18 cellular contexts compared by ENCODE assay signal in genomic region chr2:47011696-47012095, GRCh38.
"Had no signal": no experiment of that assay in that cellular context is flagged by ENCODE, and none has a peak within 500 bp of the region (broad histone marks: within the 10 kb centered on the region; RNA-seq: fewer than 3 reads in every experiment).

No MANE protein-coding gene starts in this region.

- H3K9me3 Mint-ChIP-seq: activated CD4-positive, alpha-beta T cell treated with anti-CD3 and anti-CD28 coated beads, Interleukin-2, amount 10 ng/mL, durations not matched to agents 24 days and 14 days; activated T-cell treated with anti-CD3 and anti-CD28 coated beads, Interleukin-2, amount 50 U/mL, for 24 hours; effector memory CD8-positive, alpha-beta T cell; naive thymus-derived CD8-positive, alpha-beta T cell had no signal

- DNase-seq: activated CD4-positive, alpha-beta T cell treated with anti-CD3 and anti-CD28 coated beads, Interleukin-2, amount 10 ng/mL, durations not matched to agents 24 days and 14 days; activated CD8-positive, alpha-beta T cell treated with anti-CD3 and anti-CD28 coated beads, Interleukin-2, amount 10 ng/mL, durations not matched to agents 7 days and 5 days; activated naive CD4-positive, alpha-beta T cell treated with anti-CD3 and anti-CD28 coated beads, Interleukin-2, amount 50 U/mL, for 16 hours; activated T-cell treated with anti-CD3 and anti-CD28 coated beads, Interleukin-2, amount 50 U/mL, for 24 hours; dermis blood vessel endothelial cell; effector memory CD8-positive, alpha-beta T cell; left colon; lower lobe of right lung; naive thymus-derived CD8-positive, alpha-beta T cell; stimulated activated naive CD4-positive, alpha-beta T cell treated with Interleukin-2 at 50 U/mL for 16 hours; T-helper 1 cell; T1000; testis had no signal

- H3K9me3 ChIP-seq: ascending aorta, lower lobe of right lung, neutrophil, testis, upper lobe of left lung had no signal

- H3K27me3 ChIP-seq: ascending aorta, hepatocyte, neutrophil, testis, upper lobe of left lung had no signal

- H3K4me3 Mint-ChIP-seq: activated CD4-positive, alpha-beta T cell treated with anti-CD3 and anti-CD28 coated beads, Interleukin-2, amount 10 ng/mL, durations not matched to agents 24 days and 14 days; activated CD8-positive, alpha-beta T cell treated with anti-CD3 and anti-CD28 coated beads, Interleukin-2, amount 10 ng/mL, durations not matched to agents 7 days and 5 days; activated T-cell treated with anti-CD3 and anti-CD28 coated beads, Interleukin-2, amount 50 U/mL, for 24 hours; effector memory CD8-positive, alpha-beta T cell; naive thymus-derived CD8-positive, alpha-beta T cell had no signal

- H3K4me3 ChIP-seq: ascending aorta, hepatocyte, lower lobe of right lung, testis, upper lobe of left lung had no signal

- H3K27me3 Mint-ChIP-seq: activated CD4-positive, alpha-beta T cell treated with anti-CD3 and anti-CD28 coated beads, Interleukin-2, amount 10 ng/mL, durations not matched to agents 24 days and 14 days; activated T-cell treated with anti-CD3 and anti-CD28 coated beads, Interleukin-2, amount 50 U/mL, for 24 hours; effector memory CD8-positive, alpha-beta T cell; naive thymus-derived CD8-positive, alpha-beta T cell had no signal

- ATAC-seq: activated CD8-positive, alpha-beta T cell treated with anti-CD3 and anti-CD28 coated beads, Interleukin-2, amount 10 ng/mL, durations not matched to agents 7 days and 5 days; effector memory CD8-positive, alpha-beta T cell; left colon; lower lobe of right lung; naive thymus-derived CD8-positive, alpha-beta T cell had no signal

- H3K27ac Mint-ChIP-seq: activated CD4-positive, alpha-beta T cell treated with anti-CD3 and anti-CD28 coated beads, Interleukin-2, amount 10 ng/mL, durations not matched to agents 24 days and 14 days had no signal

- H3K27ac ChIP-seq: hepatocyte, lower lobe of right lung, neutrophil, parathyroid adenoma, testis, upper lobe of left lung had no signal
